ENCODE assay signal across 22 cellular contexts in the genomic region with DNA sequence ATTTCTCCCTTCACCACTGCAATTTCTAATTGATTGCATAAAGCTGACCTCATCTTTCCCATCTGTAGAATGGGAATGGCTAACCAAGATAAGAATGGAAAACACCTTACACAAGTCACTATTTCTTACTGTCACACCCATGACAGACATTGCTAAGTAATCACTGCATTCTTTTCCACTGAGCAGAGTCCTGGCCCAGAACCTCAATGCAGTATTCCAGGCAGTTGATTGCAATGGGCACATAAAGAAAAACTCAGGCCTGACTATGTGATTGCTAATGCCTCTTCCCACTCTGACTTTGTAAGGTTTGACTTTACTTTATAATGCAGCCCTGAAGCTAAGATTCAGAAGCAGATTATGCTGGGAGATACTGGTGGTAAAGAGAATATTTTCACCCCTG. TPM values are rescaled to one million over a fixed set of nuclear protein-coding genes. Genes with fewer than 3 reads are reported as not detected.
DNase-seq lines count a peak whose midpoint lies in the region; ATAC-seq, FAIRE-seq and TF ChIP-seq lines count a peak whose summit lies in the region.
"Had no signal": no experiment of that assay in that cellular context is flagged by ENCODE, and none has a peak within 500 bp of the region (broad histone marks: within the 10 kb centered on the region; RNA-seq: fewer than 3 reads in every experiment).

No MANE protein-coding gene starts in this region.

- 0 out of 22 replicates have a peak, but pooled peaks cover 0 to 3% (median 0%) of the 10 kb centered on the region in 11 experiments for H3K27me3 ChIP-seq in BLaER1 treated with 17β-estradiol and CSF1 and Interleukin-3, amounts not matched to agents 10 nM and 100 nM
- H3K27me3 ChIP-seq in bronchial epithelial cell (ENCODE audit: control insufficient read depth, insufficient read depth, low read length): no peaks in the 10 kb centered on the region

- H3K4me3 ChIP-seq in BLaER1 treated with 17β-estradiol and CSF1 and Interleukin-3, amounts not matched to agents 10 nM and 100 nM: no peak overlapping the region
- no peak overlapping the region for H3K4me3 ChIP-seq in bronchial epithelial cell (ENCODE audit: low read depth, low read length)
- H3K4me3 ChIP-seq: GM12878 had no signal

- no peak for TF ChIP-seq CTCF in bronchial epithelial cell (IDR thresholded peaks at IDR 0.05; ENCODE audit: insufficient read depth, low read length, severe bottlenecking)

- H3K9ac ChIP-seq in BLaER1 treated with 17β-estradiol and CSF1 and Interleukin-3, amounts not matched to agents 10 nM and 100 nM: no peak overlapping the region

- FAIRE-seq in bronchial epithelial cell (lab: Jason Lieb, UNC): peak; percentile 23
- FAIRE-seq: GM12878 had no signal

- peak; percentile 10 for DNase-seq in bronchial epithelial cell (ENCODE audit: low read depth)
- peak; percentile 20 for DNase-seq in kidney tubule cell (ENCODE audit: low spot score)
- DNase-seq in SK-N-DZ (ENCODE audit: low spot score): no peak
- no peak for DNase-seq in amygdala (lab: John Stamatoyannopoulos, UW)
- DNase-seq: CD4-positive, alpha-beta T cell; EL; GDM1; NCI-H1048; NCI-H1417; NCI-H1694; NCI-H2029 treated with DMSO at 0.1 percent for 48 hours; NCI-H2227 treated with DMSO at 0.1 percent for 48 hours; NCI-H524 treated with DMSO at 0.1 percent for 48 hours; NCI-H774; PC-3 had no signal

- no peaks in the 10 kb centered on the region for H4K20me1 ChIP-seq in BLaER1 treated with 17β-estradiol and CSF1 and Interleukin-3, amounts not matched to agents 10 nM and 100 nM

- H3K36me3 ChIP-seq in BLaER1 treated with 17β-estradiol and CSF1 and Interleukin-3, amounts not matched to agents 10 nM and 100 nM: peaks cover 0 to 14% (median 0%) of the 10 kb centered on the region in 11 experiments; a peak in 1 of 22 replicates
- H3K36me3 ChIP-seq in bronchial epithelial cell (ENCODE audit: control insufficient read depth, insufficient read depth, low read length): no peaks in the 10 kb centered on the region

- H3K4me2 ChIP-seq in BLaER1 treated with 17β-estradiol and CSF1 and Interleukin-3, amounts not matched to agents 10 nM and 100 nM: peak overlapping the region in 9 of 11 experiments; percentile 46 to 75 (median 55); a peak in 18 of 22 replicates

- H3K27ac ChIP-seq in BLaER1 treated with 17β-estradiol and CSF1 and Interleukin-3, amounts not matched to agents 10 nM and 100 nM: no peak overlapping the region
- H3K27ac ChIP-seq: HL-60 had no signal

- no peaks in the 10 kb centered on the region for H3K9me3 ChIP-seq in BLaER1 treated with 17β-estradiol and CSF1 and Interleukin-3, amounts not matched to agents 10 nM and 100 nM (replicated peaks in 1 of 11)

- ATAC-seq in HG03139 (IDR thresholded peaks at IDR 0.05; ENCODE audit: unreplicated experiment): no peak
- no peak for ATAC-seq in GM21825 (IDR thresholded peaks at IDR 0.05; ENCODE audit: unreplicated experiment)
- ATAC-seq: GM12878, HCT116, PC-3, SK-N-SH treated with all-trans-retinoic acid at 6 μM for 48 hours had no signal

- H3K4me1 ChIP-seq in BLaER1 treated with 17β-estradiol and CSF1 and Interleukin-3, amounts not matched to agents 10 nM and 100 nM: peaks cover 6 to 21% (median 13%) of the 10 kb centered on the region in 10 experiments; a peak in 18 of 20 replicates

RNA-seq across cellular contexts. Expression of a gene that starts 29.3 kb away (rescaled TPM):
- 12.0 and 13.7 TPM in 2 replicates for total RNA-seq in bronchial epithelial cell
- 10.0 TPM in 2 replicates for polyA plus RNA-seq in SK-N-DZ (2014; cell fraction: cytosol; rRNA removed)
- polyA plus RNA-seq in SK-N-DZ (2014; cell fraction: nucleus; rRNA removed): 5.4 and 6.7 TPM in 2 replicates

Comparison
In these comparisons a context has a peak if more than half of its experiments do, and no peak if none do; other contexts are left out.
1. DNase-seq: peak in bronchial epithelial cell (single experiment) and kidney tubule cell (single experiment); none in SK-N-DZ (single experiment) and amygdala (0 of 56).